Comparison of ENCODE assay signal across 27 cellular contexts in genomic region chr4:89338206-89338605, GRCh38.
"Had no signal": no experiment of that assay in that cellular context is flagged by ENCODE, and none has a peak within 500 bp of the region (broad histone marks: within the 10 kb centered on the region; RNA-seq: fewer than 3 reads in every experiment).

No MANE protein-coding gene starts in this region.

- H3K27ac ChIP-seq: coronary artery, esophagus muscularis mucosa, neutrophil, pancreas, right lobe of liver, suprapubic skin, vagina had no signal

- H3K9me3 Mint-ChIP-seq: immature natural killer cell; memory B cell; naive B cell; natural killer cell treated with Interleukin-12 subunit alpha and Interleukin-12 subunit beta and Interleukin-15 and Interleukin-18, amount 100 ng/mL, for 72 hours; neural crest cell; stimulated activated naive CD8-positive, alpha-beta T cell treated with anti-CD3 and anti-CD28 coated beads, Interleukin-15, amount 100 ng/mL, for 72 hours had no signal

- DNase-seq: dermis blood vessel endothelial cell; effector memory CD4-positive, alpha-beta T cell; hypothalamus; immature natural killer cell; kidney; mucosa of descending colon; naive B cell; pancreas; right lobe of liver; stimulated activated CD4-positive, alpha-beta T cell treated with anti-CD3 and anti-CD28 coated beads, Interleukin-12 subunit alpha, Interleukin-12 subunit beta, amount 100 ng/mL, for 4 hours; stimulated activated CD4-positive, alpha-beta T cell treated with anti-CD3 and anti-CD28 coated beads, Interleukin-1b, Interleukin-23, amount 100 ng/mL, for 48 hours; stimulated activated CD4-positive, alpha-beta T cell treated with anti-CD3 and anti-CD28 coated beads, Interleukin-4, amount 100 ng/mL, for 1 hour; stimulated activated CD8-positive, alpha-beta memory T cell treated with anti-CD3 and anti-CD28 coated beads, Interleukin-4, amount 100 ng/mL, for 48 hours; stimulated activated naive CD8-positive, alpha-beta T cell treated with anti-CD3 and anti-CD28 coated beads, Interleukin-15, amount 100 ng/mL, for 72 hours; trophoblast cell had no signal

- H3K4me2 ChIP-seq: smooth muscle cell had no signal

- H3K4me1 ChIP-seq: pancreas, right lobe of liver, suprapubic skin, vagina had no signal

- H3K4me3 ChIP-seq: coronary artery, esophagus muscularis mucosa, lung, mucosa of descending colon, pancreas, right lobe of liver, smooth muscle cell, suprapubic skin, vagina had no signal

- H3K27me3 Mint-ChIP-seq: memory B cell; stimulated activated naive CD8-positive, alpha-beta T cell treated with anti-CD3 and anti-CD28 coated beads, Interleukin-15, amount 100 ng/mL, for 72 hours had no signal

- H3K36me3 ChIP-seq: esophagus muscularis mucosa, neutrophil, pancreas, right lobe of liver, suprapubic skin, vagina had no signal

- H3K27ac Mint-ChIP-seq: immature natural killer cell; memory B cell; mesothelial cell of epicardium; naive B cell; natural killer cell treated with Interleukin-12 subunit alpha and Interleukin-12 subunit beta and Interleukin-15 and Interleukin-18, amount 100 ng/mL, for 72 hours; stimulated activated naive CD8-positive, alpha-beta T cell treated with anti-CD3 and anti-CD28 coated beads, Interleukin-15, amount 100 ng/mL, for 72 hours had no signal

- H3K4me3 Mint-ChIP-seq: immature natural killer cell; memory B cell; mesothelial cell of epicardium; naive B cell; natural killer cell treated with Interleukin-12 subunit alpha and Interleukin-12 subunit beta and Interleukin-15 and Interleukin-18, amount 100 ng/mL, for 72 hours; neural crest cell had no signal

- H3K4me1 Mint-ChIP-seq: immature natural killer cell; memory B cell; mesothelial cell of epicardium; naive B cell; neural crest cell; stimulated activated naive CD8-positive, alpha-beta T cell treated with anti-CD3 and anti-CD28 coated beads, Interleukin-15, amount 100 ng/mL, for 72 hours had no signal

- H3K27me3 ChIP-seq: esophagus muscularis mucosa, neutrophil, pancreas, right lobe of liver, suprapubic skin, vagina had no signal

- ATAC-seq: left lobe of liver; mucosa of descending colon; natural killer cell treated with Interleukin-12 subunit alpha and Interleukin-12 subunit beta and Interleukin-15 and Interleukin-18, amount 100 ng/mL, for 72 hours; pancreas; right lobe of liver; stimulated activated naive CD8-positive, alpha-beta T cell treated with anti-CD3 and anti-CD28 coated beads, Interleukin-15, amount 100 ng/mL, for 72 hours had no signal

- H3K9me3 ChIP-seq: esophagus muscularis mucosa, mucosa of descending colon, neutrophil, pancreas, right lobe of liver, suprapubic skin, vagina had no signal

- H3K36me3 Mint-ChIP-seq: immature natural killer cell; memory B cell; mesothelial cell of epicardium; naive B cell; natural killer cell treated with Interleukin-12 subunit alpha and Interleukin-12 subunit beta and Interleukin-15 and Interleukin-18, amount 100 ng/mL, for 72 hours had no signal
